In the genomic region with DNA sequence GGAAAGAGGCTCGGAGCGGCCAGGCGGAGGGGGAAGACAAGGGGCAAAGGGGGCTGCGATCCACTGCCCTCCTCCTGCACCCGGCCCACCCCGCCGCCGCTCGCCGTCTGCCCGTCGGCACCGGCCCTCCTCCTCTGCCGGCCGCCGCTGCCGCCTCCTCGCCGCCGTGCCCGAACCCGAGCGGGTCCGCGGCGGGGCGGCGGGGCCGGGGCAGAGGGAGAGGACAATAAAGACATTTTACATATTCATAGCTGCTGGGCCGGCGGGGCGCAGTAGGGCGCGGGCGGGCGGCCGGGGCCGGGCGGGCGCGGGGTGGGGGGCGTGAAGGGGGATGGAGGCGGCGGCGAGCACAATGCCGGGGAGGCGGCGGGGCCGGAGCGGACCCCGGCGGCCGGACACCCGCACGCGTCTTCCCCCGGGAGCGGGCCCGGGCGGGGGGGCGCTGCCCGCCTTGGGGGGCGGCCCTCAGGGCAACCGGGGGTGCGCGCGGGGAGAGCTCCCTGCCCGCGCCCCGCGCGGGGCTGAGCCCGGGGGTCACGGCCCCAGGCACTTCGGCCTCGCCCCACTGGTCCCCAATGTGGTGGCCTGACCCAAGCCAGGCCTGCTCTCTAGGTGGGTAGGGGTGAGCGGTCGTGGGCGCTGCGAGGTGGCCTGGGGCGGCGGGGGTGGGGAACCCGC, we compare ENCODE assay signal across 7 cellular contexts. TPM values are rescaled to one million over a fixed set of nuclear protein-coding genes. Genes with fewer than 3 reads are reported as not detected.
DNase-seq lines count a peak whose midpoint lies in the region; ATAC-seq and TF ChIP-seq lines count a peak whose summit lies in the region.

No MANE protein-coding gene starts in this region.

- peak overlapping the region; percentile 88 for H3K4me3 ChIP-seq in GM12875 (ENCODE audit: low read depth, low read length)
- peak overlapping the region; percentile 75 for H3K4me3 ChIP-seq in MG63
- H3K4me3 ChIP-seq in astrocyte of the cerebellum (ENCODE audit: low read depth, low read length): peak overlapping the region; percentile 79

- ATAC-seq in GM21737 (IDR thresholded peaks at IDR 0.05; ENCODE audit: unreplicated experiment): peak; percentile 13

- peak; percentile 20 for DNase-seq in MG63
- no peak for DNase-seq in astrocyte of the cerebellum (ENCODE audit: low read depth)
- DNase-seq in iPS-NIHi11 (ENCODE audit: low spot score): peak; percentile 46
- DNase-seq in stimulated activated CD4-positive, alpha-beta T cell treated with anti-CD3 and anti-CD28 coated beads, Interleukin-2, amount 100 ng/mL, for 4 hours (ENCODE audit: low read depth): peak; percentile 2
- no peak for DNase-seq in NCI-H187 treated with DMSO at 0.1 percent for 48 hours (lab: John Stamatoyannopoulos, UW)

- in situ Hi-C loops in astrocyte of the cerebellum (cut with HindIII; ENCODE audit: low sequenced_read_pairs): no loop called here

- no peak for TF ChIP-seq CTCF in GM12875 (IDR thresholded peaks at IDR 0.05; ENCODE audit: borderline replicate concordance, insufficient read depth, low read depth, low read length)
- TF ChIP-seq CTCF in astrocyte of the cerebellum (IDR thresholded peaks at IDR 0.05; ENCODE audit: low read depth, low read length, missing control alignments): no peak

- no peaks in the 10 kb centered on the region for H3K36me3 ChIP-seq in MG63

- no peaks in the 10 kb centered on the region for H3K27me3 ChIP-seq in MG63

- no peaks in the 10 kb centered on the region for H3K9me3 ChIP-seq in MG63

RNA-seq across cellular contexts. Expression of gene POU2F1, which starts 0.6 kb away (rescaled TPM):
- 3.9 and 5.5 TPM in 2 replicates for total RNA-seq in MG63 (2014; rRNA removed; shearing (Covaris generic); ENCODE audit: low replicate concordance)

Comparison
In these comparisons a context has a peak if more than half of its experiments do, and no peak if none do; other contexts are left out.
1. DNase-seq: peak in MG63 (single experiment), iPS-NIHi11 (single experiment) and stimulated activated CD4-positive, alpha-beta T cell treated with anti-CD3 and anti-CD28 coated beads, Interleukin-2, amount 100 ng/mL, for 4 hours (single experiment); none in astrocyte of the cerebellum (single experiment) and NCI-H187 treated with DMSO at 0.1 percent for 48 hours (single experiment).
2. Peak in every context shown above with its lines, with median percentiles within 50 percentile points of each other: H3K4me3 ChIP-seq.